8 cellular contexts compared by ENCODE assay signal in genomic region chr1:15617173-15617873, GRCh38. TPM values are rescaled to one million over a fixed set of nuclear protein-coding genes. Genes with fewer than 3 reads are reported as not detected.
DNase-seq lines count a peak whose midpoint lies in the region; ATAC-seq, FAIRE-seq and TF ChIP-seq lines count a peak whose summit lies in the region.

Gene DDI2, plus strand, starts transcription at chr1:15617458. Its CDS starts 213 bp downstream, at chr1:15617671.

- FAIRE-seq in RCC 7860 (lab: Jason Lieb, UNC): peak; percentile 61

- peaks cover 4% of the 10 kb centered on the region for H3K36me3 ChIP-seq in KOPT-K1 (ENCODE audit: insufficient read depth, low read length)
- H3K36me3 ChIP-seq in esophagus squamous epithelium: no peaks in the 10 kb centered on the region

- WGBS in esophagus squamous epithelium, 2 donors: 0% methylated on average over 3 to 11 of the region's 76 CpGs

- H3K4me3 ChIP-seq in esophagus squamous epithelium: peak within 1 kb of the TSS; percentile 55 to 99 (median 93)

- no peaks in the 10 kb centered on the region for H3K27me3 ChIP-seq in esophagus squamous epithelium

- no peaks in the 10 kb centered on the region for H3K9me3 Mint-ChIP-seq in activated T-cell treated with anti-CD3 and anti-CD28 coated beads, Interleukin-2, amount 50 U/mL, for 72 hours

- H3K27me3 Mint-ChIP-seq in activated T-cell treated with anti-CD3 and anti-CD28 coated beads, Interleukin-2, amount 50 U/mL, for 72 hours (ENCODE audit: low read depth): no peaks in the 10 kb centered on the region

- intact Hi-C loops in esophagus squamous epithelium (cut with DNase I): loop anchor here (5.0 kb wide), 1 partner anchor 65 kb away; the partner anchor contains the start of gene PLEKHM2

- peaks cover 5 to 10% of the 10 kb centered on the region in 2 donors for H3K36me3 Mint-ChIP-seq in activated T-cell treated with anti-CD3 and anti-CD28 coated beads, Interleukin-2, amount 50 U/mL, for 72 hours (ENCODE audit: insufficient read depth in 2 of 2)

- peak in 3 of 4 donors; percentile 48 to 98 (median 96) for TF ChIP-seq POLR2A in esophagus squamous epithelium (IDR thresholded peaks at IDR 0.05)

- peak within 1 kb of the TSS; percentile 98 for H3K27ac Mint-ChIP-seq in activated T-cell treated with anti-CD3 and anti-CD28 coated beads, Interleukin-2, amount 50 U/mL, for 72 hours

- ATAC-seq in GM21737 (IDR thresholded peaks at IDR 0.05; ENCODE audit: unreplicated experiment): peak; percentile 72
- ATAC-seq in activated T-cell treated with anti-CD3 and anti-CD28 coated beads, Interleukin-2, amount 50 U/mL, for 72 hours (replicated peaks in 1 of 2): peak; percentile 95 to 97

- H3K9me3 ChIP-seq in KOPT-K1 (ENCODE audit: insufficient read depth, low read length, poor library complexity, severe bottlenecking) (no peaks in the 10 kb centered on the region), esophagus squamous epithelium (no peaks in the 10 kb centered on the region)

- H3K27ac ChIP-seq in KOPT-K1 (ENCODE audit: low read depth, low read length, poor library complexity, severe bottlenecking) (peak within 1 kb of the TSS; percentile 78), esophagus squamous epithelium (peak within 1 kb of the TSS; percentile 92 to 100 (median 99))

- peak within 1 kb of the TSS; percentile 92 for H3K4me3 Mint-ChIP-seq in activated T-cell treated with anti-CD3 and anti-CD28 coated beads, Interleukin-2, amount 50 U/mL, for 72 hours

- H3K4me1 ChIP-seq in esophagus squamous epithelium: peaks cover 27 to 52% (median 42%) of the 10 kb centered on the region in 3 donors

- DNase-seq in DMS153 treated with DMSO at 0.1 percent for 48 hours (lab: John Stamatoyannopoulos, UW; ENCODE audit: unreplicated experiment): peak; percentile 91
- peak; percentile 92 for DNase-seq in RCC 7860 (ENCODE audit: low spot score)
- peak; percentile 97 to 98 for DNase-seq in activated T-cell treated with anti-CD3 and anti-CD28 coated beads, Interleukin-2, amount 50 U/mL, for 72 hours
- peak; percentile 94 for DNase-seq in esophagus squamous epithelium (lab: John Stamatoyannopoulos, UW)
- DNase-seq in myocyte (ENCODE audit: low read depth): peak; percentile 99
- DNase-seq in stimulated activated CD8-positive, alpha-beta memory T cell treated with anti-CD3 and anti-CD28 coated beads, Interleukin-7, amount 100 ng/mL, for 4 hours (ENCODE audit: low read depth in 2 of 2): peak; percentile 91 to 95

- TF ChIP-seq CTCF in esophagus squamous epithelium (IDR thresholded peaks at IDR 0.05): no peak

- peaks cover 48% of the 10 kb centered on the region for H3K4me1 Mint-ChIP-seq in activated T-cell treated with anti-CD3 and anti-CD28 coated beads, Interleukin-2, amount 50 U/mL, for 72 hours (ENCODE audit: low read depth)

RNA-seq across cellular contexts. Expression of gene DDI2, which starts in this region (rescaled TPM):
- total RNA-seq in activated T-cell treated with anti-CD3 and anti-CD28 coated beads, Interleukin-2, amount 50 U/mL, for 72 hours: 10 to 100 TPM; 30.6 to 34.3 TPM
- total RNA-seq in esophagus squamous epithelium: 10 to 100 TPM; 20.6 to 62.9 (median 48.3) TPM
- 26.6 and 34.7 TPM in 2 replicates for total RNA-seq in myocyte
- 8.1 TPM for polyA plus RNA-seq in myocyte (2012)

Comparison
In these comparisons a context has a peak if more than half of its experiments do, and no peak if none do; other contexts are left out.
1. Peak in every context shown above with its lines: DNase-seq, ATAC-seq, H3K4me3 ChIP-seq and H3K27ac ChIP-seq.